Comparison of ENCODE assay signal across 21 cellular contexts in genomic region chr9:11045589-11045988, GRCh38.
"Had no signal": no experiment of that assay in that cellular context is flagged by ENCODE, and none has a peak within 500 bp of the region (broad histone marks: within the 10 kb centered on the region; RNA-seq: fewer than 3 reads in every experiment).

No MANE protein-coding gene starts in this region.

- H3K36me3 Mint-ChIP-seq: activated naive CD4-positive, alpha-beta T cell treated with anti-CD3 and anti-CD28 coated beads, Interleukin-2, amount 10 ng/mL, durations not matched to agents 7 days and 5 days; activated naive CD8-positive, alpha-beta T cell treated with anti-CD3 and anti-CD28 coated beads for 36 hours had no signal

- H3K4me3 Mint-ChIP-seq: activated CD4-positive, alpha-beta T cell treated with anti-CD3 and anti-CD28 coated beads for 36 hours; activated CD8-positive, alpha-beta T cell treated with anti-CD3 and anti-CD28 coated beads for 36 hours; activated naive CD4-positive, alpha-beta T cell treated with anti-CD3 and anti-CD28 coated beads, Interleukin-2, amount 10 ng/mL, durations not matched to agents 7 days and 5 days; activated naive CD8-positive, alpha-beta T cell treated with anti-CD3 and anti-CD28 coated beads for 36 hours; activated T-cell treated with anti-CD3 and anti-CD28 coated beads, Interleukin-2, amount 50 U/mL, for 72 hours had no signal

- H3K9ac ChIP-seq: KMS-11 had no signal

- H3K4me1 Mint-ChIP-seq: activated CD4-positive, alpha-beta T cell treated with anti-CD3 and anti-CD28 coated beads for 36 hours; activated naive CD4-positive, alpha-beta T cell treated with anti-CD3 and anti-CD28 coated beads, Interleukin-2, amount 10 ng/mL, durations not matched to agents 7 days and 5 days; activated naive CD8-positive, alpha-beta T cell treated with anti-CD3 and anti-CD28 coated beads for 36 hours had no signal

- DNase-seq: activated CD4-positive, alpha-beta T cell treated with anti-CD3 and anti-CD28 coated beads for 36 hours; activated CD8-positive, alpha-beta memory T cell treated with anti-CD3 and anti-CD28 coated beads, Interleukin-2, amount 50 U/mL, for 4 hours; activated CD8-positive, alpha-beta T cell treated with anti-CD3 and anti-CD28 coated beads for 36 hours; activated gamma-delta T cell treated with Interleukin-2 at 50 U/mL for 16 hours; activated naive CD4-positive, alpha-beta T cell treated with anti-CD3 and anti-CD28 coated beads, Interleukin-2, amount 10 ng/mL, durations not matched to agents 7 days and 5 days; activated naive CD8-positive, alpha-beta T cell treated with anti-CD3 and anti-CD28 coated beads for 36 hours; activated T-cell treated with anti-CD3 and anti-CD28 coated beads, Interleukin-2, amount 50 U/mL, for 72 hours; anterior cingulate cortex; NCI-H1092; NCI-H1417; NCI-H1930; NCI-H345; NCI-H510A; NCI-H526 treated with DMSO at 0.1 percent for 48 hours; NCI-H82; OCI-M1; SIG-M5 had no signal

- H3K27ac ChIP-seq: KMS-11, VCaP had no signal

- H3K27me3 Mint-ChIP-seq: activated CD4-positive, alpha-beta T cell treated with anti-CD3 and anti-CD28 coated beads for 36 hours; activated CD8-positive, alpha-beta T cell treated with anti-CD3 and anti-CD28 coated beads for 36 hours; activated naive CD4-positive, alpha-beta T cell treated with anti-CD3 and anti-CD28 coated beads, Interleukin-2, amount 10 ng/mL, durations not matched to agents 7 days and 5 days; activated naive CD8-positive, alpha-beta T cell treated with anti-CD3 and anti-CD28 coated beads for 36 hours had no signal

- H3K4me2 ChIP-seq: KMS-11 had no signal

- H3K27ac Mint-ChIP-seq: activated CD4-positive, alpha-beta T cell treated with anti-CD3 and anti-CD28 coated beads for 36 hours; activated CD8-positive, alpha-beta T cell treated with anti-CD3 and anti-CD28 coated beads for 36 hours; activated naive CD4-positive, alpha-beta T cell treated with anti-CD3 and anti-CD28 coated beads, Interleukin-2, amount 10 ng/mL, durations not matched to agents 7 days and 5 days; activated naive CD8-positive, alpha-beta T cell treated with anti-CD3 and anti-CD28 coated beads for 36 hours; activated T-cell treated with anti-CD3 and anti-CD28 coated beads, Interleukin-2, amount 50 U/mL, for 72 hours; activated T-helper 2 cell treated with anti-CD3 and anti-CD28 coated beads, Interferon-gamma antibody, Interleukin-2, Interleukin-4, amounts not matched to agents 10 μg/mL and 5 μg/mL and 100 μg/mL, durations not matched to agents 14 hours and 24 hours and 36 hours had no signal

- FAIRE-seq: RCC 7860 had no signal
